Comparison of ENCODE assay signal across 8 cellular contexts in genomic region chr14:33792387-33793368, GRCh38.
A peak's percentile ranks its signal among the peaks of the same experiment; 100 is the strongest.
DNase-seq lines count a peak whose midpoint lies in the region; ATAC-seq and TF ChIP-seq lines count a peak whose summit lies in the region.

No MANE protein-coding gene starts in this region.

- TF ChIP-seq CTCF in lower leg skin (IDR thresholded peaks at IDR 0.05) = peak in 1 of 3 donors; percentile 45

- H3K4me3 ChIP-seq in lower leg skin (ENCODE audit: low read depth, poor library complexity, severe bottlenecking) = no peak overlapping the region

- intact Hi-C loops in lower leg skin (cut with DNase I; ENCODE audit: low total_unique reads) = no loop called here

- no peak for TF ChIP-seq POLR2A in lower leg skin (IDR thresholded peaks at IDR 0.05)

- peak; percentile 41 to 43 for DNase-seq in NOMO-1 (lab: John Stamatoyannopoulos, UW; ENCODE audit: unreplicated experiment in 2 of 2)
- DNase-seq in NOMO-1 treated with dmso at 0.1 percent for 144 hours (lab: John Stamatoyannopoulos, UW; ENCODE audit: unreplicated experiment) = no peak
- DNase-seq in NCI-H510A treated with DMSO at 0.1 percent for 48 hours (lab: John Stamatoyannopoulos, UW) = peak; percentile 69
- peak; percentile 54 to 56 for DNase-seq in activated CD4-positive, alpha-beta T cell treated with anti-CD3 and anti-CD28 coated beads, Interleukin-2, amount 50 U/mL, for 4 hours
- DNase-seq in dermis blood vessel endothelial cell = peak; percentile 89
- peak; percentile 70 to 95 for DNase-seq in lower leg skin (ENCODE audit: low spot score in 2 of 2)
- peak; percentile 66 to 67 for DNase-seq in stimulated activated CD4-positive, alpha-beta T cell treated with anti-CD3 and anti-CD28 coated beads, Interleukin-4, amount 100 ng/mL, for 48 hours (ENCODE audit: low read depth in 2 of 2)

- ATAC-seq in HG03196 (IDR thresholded peaks at IDR 0.05; ENCODE audit: unreplicated experiment) = peak; percentile 51

- WGBS in lower leg skin, 2 donors = 7 to 11% methylated on average over 19 of the region's 19 CpGs
